ENCODE assay signal across 8 cellular contexts in genomic region chr14:96501746-96502620, GRCh38.
DNase-seq lines count a peak whose midpoint lies in the region; ATAC-seq and TF ChIP-seq lines count a peak whose summit lies in the region.

TSS of gene PAPOLA (plus strand) at chr14:96502382. CDS start at chr14:96502593, 211 bp downstream.

- DNase-seq in AG08396 (ENCODE audit: low spot score) (peak; percentile 97), NCI-H345 (lab: John Stamatoyannopoulos, UW) (peak; percentile 97), iris pigment epithelial cell (ENCODE audit: low read depth) (peak; percentile 96)
- peak; percentile 83 to 90 (median 88) for DNase-seq in activated CD4-positive, CD25-positive, alpha-beta regulatory T cell (lab: John Stamatoyannopoulos, UW)
- peak; percentile 95 for DNase-seq in central memory CD4-positive, alpha-beta T cell
- peak; percentile 91 for DNase-seq in stimulated activated CD4-positive, alpha-beta T cell treated with anti-CD3 and anti-CD28 coated beads, Interleukin-12 subunit alpha, Interleukin-12 subunit beta, amount 100 ng/mL, for 4 hours

- TF ChIP-seq POLR2A in GM18951 (IDR thresholded peaks at IDR 0.05; ENCODE audit: extremely low read depth, insufficient read depth, insufficient read length): peak; percentile 89

- in situ Hi-C loops in GM18951 (cut with MboI; ENCODE audit: low sequenced_read_pairs, unreplicated experiment): no loop called here

- peak; percentile 90 for ATAC-seq in HG03196 (IDR thresholded peaks at IDR 0.05; ENCODE audit: unreplicated experiment)

Comparison
In these comparisons a context has a peak if more than half of its experiments do, and no peak if none do; other contexts are left out.
1. Peak in every context shown above with its lines: DNase-seq and ATAC-seq.